ENCODE assay signal across 8 cellular contexts in the genomic region with DNA sequence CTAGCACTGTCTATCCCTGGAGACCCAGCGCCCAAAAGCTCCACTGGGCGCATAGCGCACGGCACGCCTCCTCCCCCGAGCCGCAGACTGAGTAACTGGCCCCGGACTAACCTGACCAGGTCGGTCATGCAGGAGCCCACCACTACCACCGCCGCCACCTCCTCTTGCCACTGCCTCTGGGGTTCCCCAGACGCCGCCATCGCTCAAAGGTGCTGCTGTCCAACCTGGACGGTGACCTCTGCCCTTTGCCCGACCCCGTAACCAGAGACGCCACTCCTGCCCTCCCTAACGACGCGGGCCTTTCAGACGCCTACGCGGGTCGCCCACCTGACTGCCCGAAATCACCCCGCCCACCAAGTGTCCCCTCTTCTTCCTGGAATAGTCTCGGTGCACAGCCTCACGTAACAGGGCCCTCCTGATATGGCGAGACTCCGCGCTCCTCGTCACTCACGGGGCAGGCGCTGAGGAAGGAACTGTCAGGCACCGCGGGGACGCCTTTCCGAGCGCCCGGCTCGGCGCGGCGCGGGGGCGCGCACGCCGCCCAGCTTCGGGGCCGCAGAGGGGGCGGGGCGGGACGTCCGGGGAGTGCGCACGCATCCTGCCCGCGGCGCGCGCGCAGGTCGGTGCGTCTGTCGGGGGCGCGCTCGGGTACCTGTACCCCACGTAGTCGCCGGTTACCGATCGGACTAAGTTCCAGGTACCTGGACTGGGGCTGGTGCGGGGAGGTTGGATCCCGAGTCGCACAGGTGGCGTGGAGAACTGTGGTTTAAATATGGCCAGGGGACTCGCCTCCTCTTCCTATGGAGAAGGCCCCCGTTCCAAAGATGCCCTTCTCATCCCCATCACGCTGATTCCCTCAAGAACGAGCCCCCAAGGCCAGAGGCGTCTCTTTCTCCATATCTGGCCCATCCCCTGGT. TPM values are rescaled to one million over a fixed set of nuclear protein-coding genes. Genes with fewer than 3 reads are reported as not detected.
A peak's percentile ranks its signal among the peaks of the same experiment; 100 is the strongest.
DNase-seq lines count a peak whose midpoint lies in the region; ATAC-seq and TF ChIP-seq lines count a peak whose summit lies in the region.

A gene (plus strand): TSS at position 584 of the 917 bp plus-strand sequence. CDS start 3,828 bp downstream, outside the sequence.
A gene (minus strand): TSS at position 242 of the 917 bp plus-strand sequence. CDS start 42 bp downstream, at position 200.

- H3K4me1 Mint-ChIP-seq in nephron progenitor cell: peaks cover 38% of the 10 kb centered on the region
- H3K4me1 Mint-ChIP-seq in stimulated activated naive CD8-positive, alpha-beta T cell treated with anti-CD3 and anti-CD28 coated beads, Interleukin-15, amount 100 ng/mL, for 72 hours: peaks cover 66% of the 10 kb centered on the region

- H3K4me3 Mint-ChIP-seq in nephron progenitor cell: peak within 1 kb of the TSS; percentile 98
- peak within 1 kb of the TSS; percentile 89 to 96 for H3K4me3 Mint-ChIP-seq in stimulated activated naive CD8-positive, alpha-beta T cell treated with anti-CD3 and anti-CD28 coated beads, Interleukin-15, amount 100 ng/mL, for 72 hours

- H3K27me3 ChIP-seq in H7 (ENCODE audit: control insufficient read depth, insufficient read depth, low read length): no peaks in the 10 kb centered on the region
- no peaks in the 10 kb centered on the region for H3K27me3 ChIP-seq in RWPE2 (ENCODE audit: insufficient read depth, poor library complexity, severe bottlenecking)

- H3K27me3 Mint-ChIP-seq in nephron progenitor cell (ENCODE audit: low read depth, poor library complexity): no peaks in the 10 kb centered on the region
- H3K27me3 Mint-ChIP-seq in stimulated activated naive CD8-positive, alpha-beta T cell treated with anti-CD3 and anti-CD28 coated beads, Interleukin-15, amount 100 ng/mL, for 72 hours: no peaks in the 10 kb centered on the region

- TF ChIP-seq CTCF in RWPE2 (IDR thresholded peaks at IDR 0.05; ENCODE audit: poor library complexity, severe bottlenecking) (no peak), fibroblast of the aortic adventitia (IDR thresholded peaks at IDR 0.05; ENCODE audit: insufficient read depth, low read length) (no peak), nephron progenitor cell (IDR thresholded peaks at IDR 0.05) (no peak)

- H3K36me3 Mint-ChIP-seq in nephron progenitor cell (ENCODE audit: low read depth): peaks cover 15% of the 10 kb centered on the region

- H3K4me3 ChIP-seq in H7 (ENCODE audit: insufficient read depth, low read depth, low read length) (peak within 1 kb of the TSS; percentile 92), RWPE2 (ENCODE audit: severe bottlenecking) (peak within 1 kb of the TSS; percentile 52), fibroblast of the aortic adventitia (ENCODE audit: low read depth, low read length) (peak within 1 kb of the TSS; percentile 94)

- peaks cover 29% of the 10 kb centered on the region for H3K4me1 ChIP-seq in RWPE2 (ENCODE audit: insufficient read depth, poor library complexity, severe bottlenecking)

- DNase-seq in EH (ENCODE audit: low read depth) (peak; percentile 88), H7 (peak; percentile 96), LoVo (ENCODE audit: low spot score) (peak; percentile 90), RWPE2 (ENCODE audit: low spot score) (peak; percentile 81), fibroblast of the aortic adventitia (ENCODE audit: low read depth) (peak; percentile 77), nephron progenitor cell (peak; percentile 89)
- DNase-seq in activated effector memory CD4-positive, alpha-beta T cell treated with Interleukin-2 at 50 U/mL for 16 hours: peak; percentile 89
- DNase-seq in stimulated activated naive CD8-positive, alpha-beta T cell treated with anti-CD3 and anti-CD28 coated beads, Interleukin-15, amount 100 ng/mL, for 72 hours: peak; percentile 90 to 94

- H3K36me3 ChIP-seq in H7 (replicated peaks; ENCODE audit: control insufficient read depth, insufficient read depth, low read length) (no peaks in the 10 kb centered on the region), RWPE2 (ENCODE audit: low read depth) (peaks cover 6% of the 10 kb centered on the region; the same call in 1 of the 2 replicates)

- peak within 1 kb of the TSS; percentile 78 for H3K27ac ChIP-seq in RWPE2 (ENCODE audit: poor library complexity, severe bottlenecking)

- no peaks in the 10 kb centered on the region for H3K9me3 Mint-ChIP-seq in nephron progenitor cell
- no peaks in the 10 kb centered on the region for H3K9me3 Mint-ChIP-seq in stimulated activated naive CD8-positive, alpha-beta T cell treated with anti-CD3 and anti-CD28 coated beads, Interleukin-15, amount 100 ng/mL, for 72 hours

- no peaks in the 10 kb centered on the region for H3K9me3 ChIP-seq in RWPE2 (ENCODE audit: severe bottlenecking)

- H3K27ac Mint-ChIP-seq in nephron progenitor cell: peak within 1 kb of the TSS; percentile 100
- peak within 1 kb of the TSS; percentile 99 to 100 for H3K27ac Mint-ChIP-seq in stimulated activated naive CD8-positive, alpha-beta T cell treated with anti-CD3 and anti-CD28 coated beads, Interleukin-15, amount 100 ng/mL, for 72 hours

- peak; percentile 83 for ATAC-seq in RWPE2 (ENCODE audit: low read depth)
- peak; percentile 89 for ATAC-seq in stimulated activated naive CD8-positive, alpha-beta T cell treated with anti-CD3 and anti-CD28 coated beads, Interleukin-15, amount 100 ng/mL, for 72 hours

RNA-seq across cellular contexts. Expression of the first gene that starts in this region (rescaled TPM):
- 25.3 TPM in 2 replicates for total RNA-seq in H7 (2014; rRNA removed; shearing (Covaris generic))
- 18.8 and 45.3 TPM in 2 replicates for total RNA-seq in fibroblast of the aortic adventitia (ENCODE audit: low replicate concordance)

RNA-seq across cellular contexts. Expression of the second gene that starts in this region (rescaled TPM):
- total RNA-seq in H7 (2014; rRNA removed; shearing (Covaris generic)): 1.1 and 1.7 TPM in 2 replicates
- total RNA-seq in fibroblast of the aortic adventitia (ENCODE audit: low replicate concordance): 1.3 and 1.4 TPM in 2 replicates

Comparison
In these comparisons a context has a peak if more than half of its experiments do, and no peak if none do; other contexts are left out.
1. Peak in every context shown above with its lines: DNase-seq, ATAC-seq, H3K4me3 ChIP-seq and H3K27ac ChIP-seq.